In genomic region chr15:73991726-73992593, GRCh38 we compare ENCODE assay signal across 8 cellular contexts. TPM values are rescaled to one million over a fixed set of nuclear protein-coding genes. Genes with fewer than 3 reads are reported as not detected.
DNase-seq lines count a peak whose midpoint lies in the region; ATAC-seq, FAIRE-seq and TF ChIP-seq lines count a peak whose summit lies in the region.

TSS of gene STOML1 (minus strand) at chr15:73992295. CDS start at chr15:73992223, 72 bp downstream.

- ATAC-seq in HG02759 (IDR thresholded peaks at IDR 0.05; ENCODE audit: unreplicated experiment) (peak; percentile 77), left cardiac atrium (peak; percentile 90 to 91), upper lobe of left lung (ENCODE audit: low FRiP score in 2 of 2) (peak; percentile 93 to 94)

- H3K9me3 ChIP-seq in adrenal gland (replicated peaks in 1 of 3) (no peaks in the 10 kb centered on the region), upper lobe of left lung (no peaks in the 10 kb centered on the region)

- no peak for TF ChIP-seq EP300 in upper lobe of left lung (IDR thresholded peaks at IDR 0.05)

- H3K4me1 ChIP-seq in adrenal gland (replicated peaks in 1 of 2) (peaks cover 42 to 81% of the 10 kb centered on the region in 2 donors), upper lobe of left lung (peaks cover 70 to 82% (median 79%) of the 10 kb centered on the region in 4 donors)

- peak; percentile 95 for FAIRE-seq in GM12892 (lab: Jason Lieb, UNC)

- intact Hi-C loops in adrenal gland (cut with DNase I): no loop called here
- intact Hi-C loops in left cardiac atrium (cut with DNase I): no loop called here
- intact Hi-C loops in posterior vena cava (cut with DNase I): no loop called here

- no peaks in the 10 kb centered on the region for H3K27me3 ChIP-seq in adrenal gland
- no peaks in the 10 kb centered on the region for H3K27me3 ChIP-seq in upper lobe of left lung

- H3K36me3 ChIP-seq in adrenal gland (replicated peaks in 1 of 2) (no peaks in the 10 kb centered on the region), upper lobe of left lung (peaks cover 0 to 6% (median 2%) of the 10 kb centered on the region in 4 donors)

- 0 to 1% (median 0%) methylated on average over 8 to 72 of the region's 72 CpGs for WGBS in adrenal gland, 4 donors
- WGBS in upper lobe of left lung, 2 donors: 1 to 2% methylated on average over 11 to 38 of the region's 72 CpGs

- TF ChIP-seq CTCF in adrenal gland (IDR thresholded peaks at IDR 0.05): peak; percentile 49 to 94 (median 79)
- peak; percentile 97 to 99 (median 98) for TF ChIP-seq CTCF in upper lobe of left lung (IDR thresholded peaks at IDR 0.05)

- TF ChIP-seq POLR2A in GM12892 (IDR thresholded peaks at IDR 0.05; ENCODE audit: low read depth, low read length): peak; percentile 72; the same call in 1 of the 2 replicates
- peak; percentile 50 to 57 for TF ChIP-seq POLR2A in adrenal gland (IDR thresholded peaks at IDR 0.05)
- peak in 2 of 4 donors; percentile 37 to 80 for TF ChIP-seq POLR2A in upper lobe of left lung (IDR thresholded peaks at IDR 0.05)

- H3K4me3 ChIP-seq in adrenal gland (peak within 1 kb of the TSS; percentile 16 to 85 (median 37)), upper lobe of left lung (peak within 1 kb of the TSS; percentile 76 to 93 (median 82))

- DNase-seq in GM12892 (ENCODE audit: insufficient read length): peak; percentile 95
- DNase-seq in NCI-H128 (lab: John Stamatoyannopoulos, UW; ENCODE audit: unreplicated experiment): peak; percentile 76
- peak; percentile 85 to 94 (median 91) for DNase-seq in T-helper 1 cell
- DNase-seq in adrenal gland: peak; percentile 89 to 95 (median 92)
- peak; percentile 95 for DNase-seq in left cardiac atrium
- DNase-seq in posterior vena cava (ENCODE audit: low spot score): peak; percentile 98
- DNase-seq in upper lobe of left lung: peak; percentile 97 to 99

- H3K27ac ChIP-seq in adrenal gland (peak within 1 kb of the TSS; percentile 44 to 91 (median 73)), upper lobe of left lung (peak within 1 kb of the TSS; percentile 92 to 99 (median 96))

RNA-seq across cellular contexts. Expression of gene STOML1, which starts in this region (rescaled TPM):
- polyA plus RNA-seq in GM12892 (2012; ENCODE audit: missing spikeins): 5.9 TPM
- total RNA-seq in adrenal gland (10 to 100 TPM; 21.7 to 92.2 (median 32.4) TPM), left cardiac atrium (10 to 100 TPM; 20.3 to 21.1 TPM), posterior vena cava (10 to 100 TPM; 17.3 to 20.1 TPM), upper lobe of left lung (10 to 100 TPM; 12.2 to 23.3 (median 18.3) TPM)
- 10 to 100 TPM in 2 of 3 donors, 1 to 10 TPM in 1; 8.6 to 27.5 (median 23.9) TPM for polyA plus RNA-seq in adrenal gland

Comparison
In these comparisons a context has a peak if more than half of its experiments do, and no peak if none do; other contexts are left out.
1. Peak in every context shown above with its lines: DNase-seq, ATAC-seq, H3K4me3 ChIP-seq and H3K27ac ChIP-seq.